Comparison of ENCODE assay signal across 8 cellular contexts in genomic region chr4:40909363-40909876, GRCh38.
A peak's percentile ranks its signal among the peaks of the same experiment; 100 is the strongest.
DNase-seq lines count a peak whose midpoint lies in the region; ATAC-seq lines count a peak whose summit lies in the region.

No MANE protein-coding gene starts in this region.

- peak; percentile 83 for ATAC-seq in stimulated activated naive CD8-positive, alpha-beta T cell treated with anti-CD3 and anti-CD28 coated beads, Interleukin-15, Interleukin-2, amounts not matched to agents 100 U/mL and 50 U/mL, for 24 hours
- ATAC-seq in GM19452 (IDR thresholded peaks at IDR 0.05; ENCODE audit: unreplicated experiment): no peak

- DNase-seq in activated naive CD4-positive, alpha-beta T cell treated with Interleukin-2 at 50 U/mL for 16 hours: peak; percentile 38
- DNase-seq in activated naive CD4-positive, alpha-beta T cell (lab: John Stamatoyannopoulos, UW): no peak
- peak; percentile 68 to 88 for DNase-seq in SW 1271 (lab: John Stamatoyannopoulos, UW)
- peak; percentile 86 for DNase-seq in fibroblast of gingiva (ENCODE audit: low read depth)
- DNase-seq in stimulated activated naive CD8-positive, alpha-beta T cell treated with anti-CD3 and anti-CD28 coated beads, Interleukin-15, Interleukin-2, amounts not matched to agents 100 U/mL and 50 U/mL, for 24 hours: peak; percentile 53
- no peak for DNase-seq in cerebellum (ENCODE audit: low spot score)
- no peak for DNase-seq in NCI-H1694 treated with DMSO at 0.1 percent for 48 hours (lab: John Stamatoyannopoulos, UW)

Comparison
In these comparisons a context has a peak if more than half of its experiments do, and no peak if none do; other contexts are left out.
1. DNase-seq: peak in activated naive CD4-positive, alpha-beta T cell treated with Interleukin-2 at 50 U/mL for 16 hours (single experiment), SW 1271 (2 of 2), fibroblast of gingiva (single experiment) and stimulated activated naive CD8-positive, alpha-beta T cell treated with anti-CD3 and anti-CD28 coated beads, Interleukin-15, Interleukin-2, amounts not matched to agents 100 U/mL and 50 U/mL, for 24 hours (single experiment); none in activated naive CD4-positive, alpha-beta T cell (0 of 4), cerebellum (single experiment) and NCI-H1694 treated with DMSO at 0.1 percent for 48 hours (single experiment).